ENCODE assay signal across 1 cellular context in genomic region chr5:158911693-158912363, GRCh38.
TF ChIP-seq lines count a peak whose summit lies in the region.

No MANE protein-coding gene starts in this region.

TF ChIP-seq in GM23338, 12 proteins besides CTCF, POLR2A, EP300 and RAD21 (continued from another document):
- TF ChIP-seq ZNF462 (CRISPR knock-in tag; IDR thresholded peaks at IDR 0.05) (no peak), POLR2AphosphoS5 (IDR thresholded peaks at IDR 0.05; ENCODE audit: low read depth) (no peak), NANOG (IDR thresholded peaks at IDR 0.05; ENCODE audit: borderline replicate concordance) (no peak), STAT1 (IDR thresholded peaks at IDR 0.05; ENCODE audit: unreplicated experiment) (no peak), ZNF331 (CRISPR knock-in tag; IDR thresholded peaks at IDR 0.05; ENCODE audit: low read depth) (no peak), EZH2phosphoT487 (IDR thresholded peaks at IDR 0.05; ENCODE audit: unreplicated experiment) (no peak), JUNB (IDR thresholded peaks at IDR 0.05; ENCODE audit: unreplicated experiment) (no peak)
TF ChIP-seq in GM23338: peak in this region for 0.
